20 cellular contexts compared by ENCODE assay signal in the genomic region with DNA sequence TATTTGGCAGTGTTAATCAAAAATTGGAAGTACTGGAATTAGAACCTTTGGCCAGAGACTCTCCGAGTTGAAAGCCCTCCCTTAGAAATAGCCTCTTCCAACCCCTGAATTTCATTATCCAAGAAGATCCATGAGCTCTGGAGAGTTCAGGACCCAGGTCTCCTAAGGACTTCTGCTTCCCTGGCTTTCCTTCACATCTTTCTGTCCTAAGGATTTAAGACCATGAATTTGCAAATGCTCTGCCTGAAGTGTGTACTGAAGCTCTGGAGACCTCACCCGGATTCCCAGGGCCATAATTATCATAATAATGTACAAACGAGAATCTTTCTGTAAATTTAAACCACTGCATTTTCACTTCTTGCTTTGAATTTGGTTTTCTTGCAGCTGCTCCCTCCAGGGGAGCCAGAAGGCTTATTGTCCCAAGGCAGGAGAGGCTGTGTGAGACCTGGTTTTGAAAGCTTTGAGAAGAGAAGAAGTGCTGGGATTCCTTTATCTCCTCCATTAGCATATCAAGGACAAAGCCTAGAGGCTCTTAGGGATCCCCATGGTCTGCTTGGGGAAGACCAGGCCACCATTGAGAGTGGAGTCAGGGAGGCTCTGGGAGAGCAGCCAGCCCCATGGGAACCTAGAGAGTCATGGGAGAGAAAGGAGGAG.
"Had no signal": no experiment of that assay in that cellular context is flagged by ENCODE, and none has a peak within 500 bp of the region (broad histone marks: within the 10 kb centered on the region; RNA-seq: fewer than 3 reads in every experiment).

No MANE protein-coding gene starts in this region.

- H3K27ac Mint-ChIP-seq: activated naive CD4-positive, alpha-beta T cell treated with anti-CD3 and anti-CD28 coated beads, Interleukin-2, amount 50 U/mL, for 72 hours; natural killer cell; T-helper 1 cell treated with Interleukin-12 subunit alpha and Interleukin-12 subunit beta and Interleukin-4 antibody, amounts not matched to agents 30 μg/mL and 1 μg/mL, for 36 hours had no signal

- DNase-seq: activated effector memory CD4-positive, alpha-beta T cell treated with Interleukin-2 at 50 U/mL for 16 hours; activated T-cell treated with anti-CD3 and anti-CD28 coated beads, Interleukin-2, amount 50 U/mL, for 1 hour; amniotic stem cell; body of pancreas; central memory CD4-positive, alpha-beta T cell; cortex of kidney; effector memory CD4-positive, alpha-beta T cell; left colon; mucosa of descending colon; natural killer cell; sigmoid colon; stimulated activated CD4-positive, alpha-beta T cell treated with anti-CD3 and anti-CD28 coated beads, Interleukin-2, amount 100 ng/mL, for 24 hours; stimulated activated naive CD4-positive, alpha-beta T cell; substantia nigra; transverse colon had no signal

- H3K36me3 ChIP-seq: gastroesophageal sphincter, sigmoid colon, transverse colon had no signal

- H3K9me3 ChIP-seq: body of pancreas, gastroesophageal sphincter, mucosa of descending colon, sigmoid colon, transverse colon had no signal

- H3K4me3 Mint-ChIP-seq: natural killer cell; T-helper 1 cell treated with Interleukin-12 subunit alpha and Interleukin-12 subunit beta and Interleukin-4 antibody, amounts not matched to agents 30 μg/mL and 1 μg/mL, for 36 hours had no signal

- H3K27me3 ChIP-seq: body of pancreas, sigmoid colon had no signal

- H3K9me3 Mint-ChIP-seq: activated naive CD4-positive, alpha-beta T cell treated with anti-CD3 and anti-CD28 coated beads, Interleukin-2, amount 50 U/mL, for 72 hours; natural killer cell; T-helper 1 cell treated with Interleukin-12 subunit alpha and Interleukin-12 subunit beta and Interleukin-4 antibody, amounts not matched to agents 30 μg/mL and 1 μg/mL, for 36 hours had no signal

- H3K4me1 Mint-ChIP-seq: natural killer cell had no signal

- ATAC-seq: activated naive CD4-positive, alpha-beta T cell treated with anti-CD3 and anti-CD28 coated beads, Interleukin-2, amount 50 U/mL, for 72 hours; body of pancreas; gastroesophageal sphincter; left colon; mucosa of descending colon had no signal

- H3K36me3 Mint-ChIP-seq: activated naive CD4-positive, alpha-beta T cell treated with anti-CD3 and anti-CD28 coated beads, Interleukin-2, amount 50 U/mL, for 72 hours; natural killer cell had no signal

- H3K4me3 ChIP-seq: body of pancreas, gastroesophageal sphincter, lung, mucosa of descending colon, sigmoid colon, transverse colon had no signal

- H3K4me1 ChIP-seq: body of pancreas, gastroesophageal sphincter, sigmoid colon, transverse colon had no signal

- H3K27ac ChIP-seq: body of pancreas, epithelial cell of prostate, gastroesophageal sphincter, sigmoid colon, transverse colon had no signal
